Comparison of ENCODE assay signal across 7 cellular contexts in genomic region chr3:71925511-71926241, GRCh38.
DNase-seq lines count a peak whose midpoint lies in the region; ATAC-seq, FAIRE-seq and TF ChIP-seq lines count a peak whose summit lies in the region.
"Not testable (repeated sequence)": the region's sequence is repeated elsewhere in the genome, so short reads cannot be mapped to it uniquely, and the experiment has no call there.

No MANE protein-coding gene starts in this region.

- TF ChIP-seq CTCF in RWPE2 (IDR thresholded peaks at IDR 0.05; ENCODE audit: poor library complexity, severe bottlenecking); K562 (IDR thresholded peaks at IDR 0.05 in 2 of 3, conservative IDR thresholded peaks at IDR 0.05 in 1 of 3; ENCODE audit: insufficient read depth in 2 of 3, low read depth in 1 of 3, low read length in 3 of 3): not testable (repeated sequence)

- not testable (repeated sequence) for TF ChIP-seq RAD21 in K562 (CRISPR knock-in tag; conservative IDR thresholded peaks at IDR 0.05 in 1 of 2, IDR thresholded peaks at IDR 0.05 in 1 of 2)

- not testable (repeated sequence) for H3K79me2 ChIP-seq in K562 (ENCODE audit: control insufficient read depth, insufficient read depth, low read length)

- CTCF ChIA-PET in K562 (lab: Yijun Ruan, JAX; ENCODE audit: low intra/inter-chr PET ratio) = not testable (repeated sequence)

- TF ChIP-seq EP300 in K562 (IDR thresholded peaks at IDR 0.05; ENCODE audit: low read length) = not testable (repeated sequence)

- not testable (repeated sequence) for H2AFZ ChIP-seq in K562 (ENCODE audit: low read depth, low read length)

- WGBS in K562 (ENCODE audit: insufficient coverage, low coverage, missing lambda C conversion rate) = 11% methylated on average over 12 of the region's 13 CpGs

- not testable (repeated sequence) for H3K4me2 ChIP-seq in K562 (ENCODE audit: insufficient read depth, low read length)

- not testable (repeated sequence) for H3K27me3 ChIP-seq in RWPE2 (ENCODE audit: insufficient read depth, poor library complexity, severe bottlenecking); iPS-20b (ENCODE audit: insufficient read depth, low read length)
- H3K27me3 ChIP-seq in K562 (ENCODE audit: control insufficient read depth in 2 of 2, insufficient read depth in 2 of 2, low read length in 2 of 2) = peaks cover 0 to 26% of the 10 kb centered on the region in 2 experiments; a peak in 2 of 5 replicates

- H3K9me3 ChIP-seq in RWPE2 (ENCODE audit: severe bottlenecking); K562 (replicated peaks; ENCODE audit: control insufficient read depth, insufficient read depth, low read depth, low read length); iPS-20b (ENCODE audit: insufficient read depth, low read depth, low read length): not testable (repeated sequence)

- H3K4me3 ChIP-seq in RWPE2 (ENCODE audit: severe bottlenecking); K562: not testable (repeated sequence)
- H3K4me3 ChIP-seq in iPS-20b (ENCODE audit: low read length) = peak overlapping the region; percentile 41; the same call in 1 of the 2 replicates

- not testable (repeated sequence) for H4K20me1 ChIP-seq in K562 (replicated peaks; ENCODE audit: control insufficient read depth, insufficient read depth, low read length)

- not testable (repeated sequence) for H3K4me1 ChIP-seq in RWPE2 (ENCODE audit: insufficient read depth, poor library complexity, severe bottlenecking)
- H3K4me1 ChIP-seq in K562 (replicated peaks in 1 of 2; ENCODE audit: control insufficient read depth in 2 of 2, insufficient read depth in 2 of 2, low read length in 2 of 2) (peaks cover 4 to 28% of the 10 kb centered on the region in 2 experiments), iPS-20b (ENCODE audit: insufficient read depth, low read length) (peaks cover 19% of the 10 kb centered on the region)

- in situ Hi-C loops in K562 (cut with MboI) = not testable (repeated sequence)

- H3K9me1 ChIP-seq in K562 (ENCODE audit: control insufficient read depth, insufficient read depth, low read length) = not testable (repeated sequence)

- POLR2A ChIA-PET in K562 (lab: Yijun Ruan, JAX) = not testable (repeated sequence)

- H3K27ac ChIP-seq in RWPE2 (ENCODE audit: poor library complexity, severe bottlenecking); K562 (ENCODE audit: extremely low read depth, low read depth, low read length); iPS-20b (ENCODE audit: low read length): not testable (repeated sequence)

- FAIRE-seq in K562 (lab: Jason Lieb, UNC) = not testable (repeated sequence)

- H3K36me3 ChIP-seq in RWPE2 (ENCODE audit: low read depth); K562 (ENCODE audit: control insufficient read depth, insufficient read depth, low read length); iPS-20b (ENCODE audit: insufficient read depth, low read depth, low read length): not testable (repeated sequence)

- BruUV-seq in K562 (replicated peaks; lab: Mats Ljungman, UMichigan) = not testable (repeated sequence)

- intact Hi-C loops in K562 (cut with micrococcal nuclease) = not testable (repeated sequence)

- ATAC-seq in GM18511 (IDR thresholded peaks at IDR 0.05; ENCODE audit: unreplicated experiment) (peak; percentile 57), GM19395 (IDR thresholded peaks at IDR 0.05; ENCODE audit: unreplicated experiment) (peak; percentile 59), HG02642 (IDR thresholded peaks at IDR 0.05; ENCODE audit: poor library complexity, unreplicated experiment) (peak; percentile 46), HG03378 (IDR thresholded peaks at IDR 0.05; ENCODE audit: unreplicated experiment) (peak; percentile 52), RWPE2 (ENCODE audit: low read depth) (peak; percentile 40)
- not testable (repeated sequence) for ATAC-seq in K562

- TF ChIP-seq POLR2A in K562 (conservative IDR thresholded peaks at IDR 0.05) = not testable (repeated sequence)

- not testable (repeated sequence) for DNase-seq in RWPE2 (ENCODE audit: low spot score); K562 (ENCODE audit: extremely low read depth in 1 of 4, low spot score in 3 of 4)

- H3K9ac ChIP-seq in K562 (ENCODE audit: insufficient read depth in 1 of 2, low read depth in 2 of 2, low read length in 2 of 2); iPS-20b (ENCODE audit: low read depth, low read length): not testable (repeated sequence)

TF ChIP-seq in K562, 482 proteins besides CTCF, POLR2A, EP300 and RAD21:
- TF ChIP-seq TAL1 (IDR thresholded peaks at IDR 0.05) (peak; percentile 40), DPF2 (IDR thresholded peaks at IDR 0.05) (0 out of 2 replicates have a peak, but pooled peaks have one; percentile 29), ARID1B (IDR thresholded peaks at IDR 0.05) (peak; percentile 65), CBFA2T2 (conservative IDR thresholded peaks at IDR 0.05) (peak; percentile 43), KDM1A (IDR thresholded peaks at IDR 0.05) (peak in 1 of 2 experiments; percentile 22; a peak in 1 of 4 replicates), SOX6 (IDR thresholded peaks at IDR 0.05) (0 out of 2 replicates have a peak, but pooled peaks have one; percentile 10), NCOR1 (IDR thresholded peaks at IDR 0.05) (peak; percentile 31; the same call in 1 of the 2 replicates), CBFA2T3 (IDR thresholded peaks at IDR 0.05) (peak; percentile 67)
TF ChIP-seq in K562: peak in this region for 8; not testable (repeated sequence) for 474.
